Comparison of ENCODE assay signal across 24 cellular contexts in the genomic region with DNA sequence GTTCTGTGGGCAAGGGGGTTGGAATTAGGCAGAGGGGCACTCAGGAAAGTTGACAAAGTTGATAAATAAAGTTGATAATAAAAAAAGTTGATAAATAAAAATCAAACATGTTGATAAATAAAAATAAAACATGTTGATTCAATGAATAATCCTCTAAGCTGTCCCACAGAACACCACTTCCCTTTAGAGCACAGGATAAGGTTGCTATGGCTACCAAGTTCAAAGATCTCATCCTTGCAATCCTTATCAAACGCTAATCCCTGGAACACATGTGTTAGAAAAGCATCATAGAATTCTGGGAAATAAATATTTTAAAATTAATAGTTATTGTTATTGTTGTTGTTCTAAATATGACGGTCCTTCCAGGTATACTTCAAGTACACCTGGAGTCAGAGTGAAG.
"Had no signal": no experiment of that assay in that cellular context is flagged by ENCODE, and none has a peak within 500 bp of the region (broad histone marks: within the 10 kb centered on the region; RNA-seq: fewer than 3 reads in every experiment).

No MANE protein-coding gene starts in this region.

- H2AFZ ChIP-seq: neural progenitor cell had no signal

- DNase-seq: effector memory CD8-positive, alpha-beta T cell; esophagus squamous epithelium; foreskin fibroblast; glutamatergic neuron; islet precursor cell; left ventricle myocardium inferior; lower lobe of right lung; midbrain; nucleus accumbens; ovary; sigmoid colon; stimulated activated CD4-positive, alpha-beta T cell treated with anti-CD3 and anti-CD28 coated beads, Interleukin-2, amount 100 ng/mL, for 48 hours; stimulated activated naive CD4-positive, alpha-beta T cell treated with Interleukin-2 at 50 U/mL for 16 hours; tibial artery; upper lobe of right lung had no signal

- H3K4me3 ChIP-seq: esophagus squamous epithelium, gastroesophageal sphincter, left ventricle myocardium inferior, lower lobe of right lung, neural progenitor cell, ovary, right atrium auricular region, sigmoid colon, skin epidermis, tibial artery, upper lobe of right lung, vagina had no signal

- H3K27me3 Mint-ChIP-seq: dendritic cell treated with granulocyte-macrophage colony-stimulating factor and Interleukin-4, amounts not matched to agents 40 ng/mL and 50 ng/mL, for 4 days; effector memory CD8-positive, alpha-beta T cell; memory B cell had no signal

- H3K9ac ChIP-seq: neural progenitor cell had no signal

- H3K36me3 ChIP-seq: gastroesophageal sphincter, left ventricle myocardium inferior, lower lobe of right lung, neural progenitor cell, ovary, right atrium auricular region, tibial artery, upper lobe of right lung, vagina had no signal

- H3K9me3 Mint-ChIP-seq: dendritic cell treated with granulocyte-macrophage colony-stimulating factor and Interleukin-4, amounts not matched to agents 40 ng/mL and 50 ng/mL, for 4 days; effector memory CD8-positive, alpha-beta T cell; natural killer cell treated with Interleukin-12 subunit alpha and Interleukin-12 subunit beta and Interleukin-15 and Interleukin-18, amount 100 ng/mL, for 72 hours had no signal

- H3K4me1 Mint-ChIP-seq: neural progenitor cell had no signal

- H3K27ac Mint-ChIP-seq: memory B cell; natural killer cell treated with Interleukin-12 subunit alpha and Interleukin-12 subunit beta and Interleukin-15 and Interleukin-18, amount 100 ng/mL, for 72 hours; neural progenitor cell had no signal

- H3K4me2 ChIP-seq: neural progenitor cell had no signal

- H3K36me3 Mint-ChIP-seq: natural killer cell treated with Interleukin-12 subunit alpha and Interleukin-12 subunit beta and Interleukin-15 and Interleukin-18, amount 100 ng/mL, for 72 hours; neural progenitor cell had no signal

- H3K27me3 ChIP-seq: esophagus squamous epithelium, gastroesophageal sphincter, neural progenitor cell, ovary, right atrium auricular region, sigmoid colon, tibial artery, upper lobe of right lung, vagina had no signal

- H3K4me1 ChIP-seq: lower lobe of right lung, neural progenitor cell had no signal

- ATAC-seq: effector memory CD8-positive, alpha-beta T cell; gastroesophageal sphincter; lower lobe of right lung; natural killer cell treated with Interleukin-12 subunit alpha and Interleukin-12 subunit beta and Interleukin-15 and Interleukin-18, amount 100 ng/mL, for 72 hours had no signal

- H3K4me3 Mint-ChIP-seq: dendritic cell treated with granulocyte-macrophage colony-stimulating factor and Interleukin-4, amounts not matched to agents 40 ng/mL and 50 ng/mL, for 4 days; effector memory CD8-positive, alpha-beta T cell; memory B cell; natural killer cell treated with Interleukin-12 subunit alpha and Interleukin-12 subunit beta and Interleukin-15 and Interleukin-18, amount 100 ng/mL, for 72 hours; neural progenitor cell had no signal

- H3K27ac ChIP-seq: epithelial cell of prostate, esophagus squamous epithelium, gastroesophageal sphincter, left ventricle myocardium inferior, lower lobe of right lung, neural progenitor cell, ovary, right atrium auricular region, sigmoid colon, skin epidermis, tibial artery, upper lobe of right lung, vagina had no signal

- H3K9me3 ChIP-seq: esophagus squamous epithelium, gastroesophageal sphincter, lower lobe of right lung, ovary, right atrium auricular region, sigmoid colon, tibial artery, upper lobe of right lung, vagina had no signal
